Comparison of ENCODE assay signal across 5 cellular contexts in genomic region chr14:97274626-97275025, GRCh38.
"Had no signal": no experiment of that assay in that cellular context is flagged by ENCODE, and none has a peak within 500 bp of the region (broad histone marks: within the 10 kb centered on the region; RNA-seq: fewer than 3 reads in every experiment).

No MANE protein-coding gene starts in this region.

- H3K4me3 Mint-ChIP-seq: GM23338, H9 had no signal

- H3K27ac Mint-ChIP-seq: GM23338, H9 had no signal

- ATAC-seq: GM23338, K562 had no signal

- H2AFZ ChIP-seq: GM23338 had no signal

- H3K4me3 ChIP-seq: GM23338, K562 had no signal

- H3K4me2 ChIP-seq: GM23338 had no signal

- DNase-seq: H9, HCEC 1CT, IMR-90 had no signal

- H3K9me3 Mint-ChIP-seq: GM23338, H9 had no signal
